ENCODE assay signal across 1 cellular context in genomic region chr10:70981936-70982335, GRCh38.
TF ChIP-seq lines count a peak whose summit lies in the region.

No MANE protein-coding gene starts in this region.

TF ChIP-seq in GM23338, 12 proteins besides CTCF, POLR2A, EP300 and RAD21 (continued from another document):
- TF ChIP-seq ZNF462 (CRISPR knock-in tag; IDR thresholded peaks at IDR 0.05) (no peak), REST (IDR thresholded peaks at IDR 0.05; ENCODE audit: unreplicated experiment) (no peak)
